10 cellular contexts compared by ENCODE assay signal in genomic region chr2:63051795-63052333, GRCh38. TPM values are rescaled to one million over a fixed set of nuclear protein-coding genes. Genes with fewer than 3 reads are reported as not detected.
DNase-seq lines count a peak whose midpoint lies in the region; ATAC-seq, FAIRE-seq and TF ChIP-seq lines count a peak whose summit lies in the region.
"Had no signal": no experiment of that assay in that cellular context is flagged by ENCODE, and none has a peak within 500 bp of the region (broad histone marks: within the 10 kb centered on the region; RNA-seq: fewer than 3 reads in every experiment).

No MANE protein-coding gene starts in this region.

- peaks cover 69% of the 10 kb centered on the region for H3K4me1 Mint-ChIP-seq in activated naive CD8-positive, alpha-beta T cell treated with anti-CD3 and anti-CD28 coated beads for 36 hours

- ATAC-seq in HG02588 (IDR thresholded peaks at IDR 0.05; ENCODE audit: unreplicated experiment) (no peak), GM19035 (IDR thresholded peaks at IDR 0.05; ENCODE audit: unreplicated experiment) (no peak)
- ATAC-seq: psoas muscle had no signal

- no peak for TF ChIP-seq CTCF in GM13976 (IDR thresholded peaks at IDR 0.05; ENCODE audit: borderline replicate concordance, control extremely low read depth, extremely low read depth, insufficient read depth, missing control alignments)

- H3K23ac ChIP-seq in mesenchymal stem cell (ENCODE audit: low read length in 2 of 2) = peak overlapping the region in 1 of 2 experiments; percentile 54

- in situ Hi-C loops in GM13976 (cut with MboI; ENCODE audit: low sequenced_read_pairs, unreplicated experiment) = no loop called here

- H3K18ac ChIP-seq in mesenchymal stem cell (ENCODE audit: low read depth in 1 of 2, low read length in 2 of 2) = no peak overlapping the region

- peaks cover 4% of the 10 kb centered on the region for H3K36me3 Mint-ChIP-seq in activated naive CD8-positive, alpha-beta T cell treated with anti-CD3 and anti-CD28 coated beads for 36 hours

- H3K4me2 ChIP-seq in mesenchymal stem cell (ENCODE audit: low read length, poor library complexity, severe bottlenecking) = no peak overlapping the region

- H3K4ac ChIP-seq in mesenchymal stem cell (ENCODE audit: low read depth in 1 of 2, low read length in 2 of 2) = no peak overlapping the region

- no peak overlapping the region for H3K27ac ChIP-seq in mesenchymal stem cell (ENCODE audit: low read length, poor library complexity, severe bottlenecking)
- H3K27ac ChIP-seq: psoas muscle had no signal

- H3K14ac ChIP-seq in mesenchymal stem cell (ENCODE audit: low read length in 2 of 2) = no peak overlapping the region

- H2AFZ ChIP-seq in mesenchymal stem cell (ENCODE audit: low read depth, low read length) = no peak overlapping the region

- peaks cover 92% of the 10 kb centered on the region for H3K27me3 Mint-ChIP-seq in activated naive CD8-positive, alpha-beta T cell treated with anti-CD3 and anti-CD28 coated beads for 36 hours

- no peak overlapping the region for H2AK5ac ChIP-seq in mesenchymal stem cell (ENCODE audit: low read length, severe bottlenecking)

- no peak overlapping the region for H4K91ac ChIP-seq in mesenchymal stem cell (ENCODE audit: low read length)

- H3K4me3 Mint-ChIP-seq in activated naive CD8-positive, alpha-beta T cell treated with anti-CD3 and anti-CD28 coated beads for 36 hours = peak overlapping the region; percentile 40

- H3K9me3 ChIP-seq in mesenchymal stem cell (ENCODE audit: control insufficient read depth, low read length) = no peaks in the 10 kb centered on the region
- H3K9me3 ChIP-seq: psoas muscle had no signal

- H2BK5ac ChIP-seq in mesenchymal stem cell (ENCODE audit: low read depth, low read length, poor library complexity, severe bottlenecking) = no peak overlapping the region

- DNase-seq in 8988T (peak; percentile 24), GM13976 (ENCODE audit: low spot score) (peak; percentile 36), mesenchymal stem cell (peak; percentile 5), GM19239 (ENCODE audit: insufficient read length, low spot score) (no peak), NCI-H2171 treated with DMSO at 0.1 percent for 48 hours (lab: John Stamatoyannopoulos, UW) (no peak)
- DNase-seq in activated naive CD8-positive, alpha-beta T cell treated with anti-CD3 and anti-CD28 coated beads for 36 hours = no peak
- DNase-seq: SHP77 treated with DMSO at 0.1 percent for 48 hours had no signal

- no peak overlapping the region for H2BK12ac ChIP-seq in mesenchymal stem cell (ENCODE audit: low read length in 2 of 2)

- H3K27me3 ChIP-seq in mesenchymal stem cell (ENCODE audit: control insufficient read depth in 1 of 2, insufficient read depth in 1 of 2, low read length in 2 of 2) = peaks cover 94 to 95% of the 10 kb centered on the region in 2 experiments

- H2BK120ac ChIP-seq in mesenchymal stem cell (ENCODE audit: low read depth, low read length) = no peak overlapping the region

- FAIRE-seq in GM19239 (lab: Jason Lieb, UNC) = no peak

- H3K27ac Mint-ChIP-seq in activated naive CD8-positive, alpha-beta T cell treated with anti-CD3 and anti-CD28 coated beads for 36 hours = no peak overlapping the region

- H4K8ac ChIP-seq in mesenchymal stem cell (ENCODE audit: low read length) = no peak overlapping the region

- peaks cover 49% of the 10 kb centered on the region for H3K4me1 ChIP-seq in mesenchymal stem cell (ENCODE audit: control insufficient read depth, insufficient read depth, low read depth, low read length)

- H3K79me1 ChIP-seq in mesenchymal stem cell (replicated peaks; ENCODE audit: low read length, poor library complexity, severe bottlenecking) = no peaks in the 10 kb centered on the region

- peaks cover 6 to 8% of the 10 kb centered on the region in 2 experiments for H3K36me3 ChIP-seq in mesenchymal stem cell (ENCODE audit: control insufficient read depth in 1 of 2, insufficient read depth in 2 of 2, low read depth in 1 of 2, low read length in 2 of 2)

- WGBS in mesenchymal stem cell = 11% methylated on average over 42 of the region's 42 CpGs

- no peak overlapping the region for H2BK15ac ChIP-seq in mesenchymal stem cell (ENCODE audit: low read depth, poor library complexity, severe bottlenecking)

- no peak overlapping the region for H3K4me3 ChIP-seq in mesenchymal stem cell (ENCODE audit: insufficient read depth in 1 of 2, low read depth in 1 of 2, low read length in 2 of 2)

- H3K9me3 Mint-ChIP-seq in activated naive CD8-positive, alpha-beta T cell treated with anti-CD3 and anti-CD28 coated beads for 36 hours = no peaks in the 10 kb centered on the region

- no peak overlapping the region for H3K9ac ChIP-seq in mesenchymal stem cell (ENCODE audit: low read length)

RNA-seq across cellular contexts. Expression of gene OTX1, which starts 1.2 kb away (rescaled TPM):
- total RNA-seq in activated naive CD8-positive, alpha-beta T cell treated with anti-CD3 and anti-CD28 coated beads for 36 hours = not detected
- polyA plus RNA-seq in mesenchymal stem cell (2013, experiment 1 of 2) = 0.01 TPM
- not detected for polyA plus RNA-seq in mesenchymal stem cell (2013, experiment 2 of 2)
- total RNA-seq: psoas muscle had no signal
- polyA plus RNA-seq: psoas muscle had no signal

Comparison
In these comparisons a context has a peak if more than half of its experiments do, and no peak if none do; other contexts are left out.
1. DNase-seq: peak in 8988T (single experiment), GM13976 (single experiment) and mesenchymal stem cell (single experiment); none in activated naive CD8-positive, alpha-beta T cell treated with anti-CD3 and anti-CD28 coated beads for 36 hours (single experiment), GM19239 (single experiment) and NCI-H2171 treated with DMSO at 0.1 percent for 48 hours (single experiment).